ENCODE assay signal across 16 cellular contexts in the genomic region with DNA sequence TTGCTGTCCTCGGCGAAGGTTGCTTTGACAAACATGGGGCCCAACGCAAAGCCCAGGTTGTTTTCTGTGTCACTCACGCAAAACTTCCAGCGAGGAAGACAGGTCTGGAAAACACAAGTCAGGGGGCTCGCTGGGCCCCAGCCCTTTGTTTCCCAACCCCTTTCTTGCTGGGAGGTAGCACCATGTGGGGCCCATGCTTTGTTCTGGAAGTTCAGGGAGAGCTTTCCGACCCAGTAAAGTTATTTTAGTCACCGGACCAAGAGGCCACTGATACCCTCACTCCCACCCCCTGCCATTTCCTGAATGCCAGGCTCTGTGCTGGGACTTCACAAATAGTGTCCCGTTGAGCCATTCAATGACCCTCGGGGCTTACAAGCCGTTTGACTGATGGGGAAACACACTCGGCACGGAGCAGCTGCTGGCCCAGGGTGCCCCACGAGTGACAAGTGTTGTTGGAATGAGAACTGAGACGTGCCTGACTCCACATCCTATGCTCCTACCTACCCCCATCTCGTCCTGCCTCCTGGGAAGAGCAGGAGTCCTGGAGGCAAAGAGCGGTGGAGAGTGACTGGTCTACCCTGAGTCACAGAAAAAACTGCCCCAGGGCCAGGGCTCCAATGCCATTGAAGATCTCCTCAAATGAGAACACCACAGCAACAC. TPM values are rescaled to one million over a fixed set of nuclear protein-coding genes. Genes with fewer than 3 reads are reported as not detected.
DNase-seq lines count a peak whose midpoint lies in the region; ATAC-seq, FAIRE-seq and TF ChIP-seq lines count a peak whose summit lies in the region.
"Had no signal": no experiment of that assay in that cellular context is flagged by ENCODE, and none has a peak within 500 bp of the region (broad histone marks: within the 10 kb centered on the region; RNA-seq: fewer than 3 reads in every experiment).

No MANE protein-coding gene starts in this region.

- intact Hi-C loops in ascending aorta (cut with DNase I) = no loop called here

- POLR2A ChIA-PET in AG04449 (lab: Yijun Ruan, JAX) = interaction anchor here (0.6 kb wide), 1 partner anchor 107 kb away, joined by 4 read pairs; no protein-coding TSS in a partner anchor

- FAIRE-seq in GM12892 (lab: Jason Lieb, UNC) = no peak
- FAIRE-seq: G401.6 had no signal

- H3K27me3 ChIP-seq in ascending aorta = no peaks in the 10 kb centered on the region
- H3K27me3 ChIP-seq in iPS-15b (ENCODE audit: control insufficient read depth, insufficient read depth, low read length) = no peaks in the 10 kb centered on the region
- H3K27me3 ChIP-seq: left lung, neutrophil had no signal

- no peak for ATAC-seq in HG03571 (IDR thresholded peaks at IDR 0.05; ENCODE audit: unreplicated experiment)
- ATAC-seq: left lung had no signal

- H3K4me3 ChIP-seq in AG04449 (ENCODE audit: low read depth, low read length) (no peak overlapping the region), ascending aorta (no peak overlapping the region), iPS-15b (ENCODE audit: low read depth, low read length) (no peak overlapping the region)
- H3K4me3 ChIP-seq: left lung had no signal

- TF ChIP-seq CTCF in AG04449 (IDR thresholded peaks at IDR 0.05; ENCODE audit: insufficient read depth, low read length, missing control alignments) = no peak
- no peak for TF ChIP-seq CTCF in ascending aorta (IDR thresholded peaks at IDR 0.05)

- CTCF ChIA-PET in AG04449 (lab: Yijun Ruan, JAX) = interaction anchor here (0.6 to 2.9 kb wide), 8 partner anchors 11 to 506 kb away, joined by 3 to 23 read pairs (median 8); a partner anchor contains a TSS

- H3K9ac ChIP-seq in iPS-15b (ENCODE audit: low read depth, low read length) = peak overlapping the region; percentile 24

- no peak for TF ChIP-seq POLR2A in GM12892 (IDR thresholded peaks at IDR 0.05; ENCODE audit: low read depth, low read length)
- no peak for TF ChIP-seq POLR2A in erythroblast (IDR thresholded peaks at IDR 0.05; ENCODE audit: low read length)

- peaks cover 82 to 98% of the 10 kb centered on the region in 2 donors for H3K36me3 ChIP-seq in ascending aorta
- H3K36me3 ChIP-seq in iPS-15b (ENCODE audit: control insufficient read depth, insufficient read depth, low read length) = no peaks in the 10 kb centered on the region

- peaks cover 2 to 19% of the 10 kb centered on the region in 2 donors for H3K4me1 ChIP-seq in ascending aorta
- peaks cover 2% of the 10 kb centered on the region for H3K4me1 ChIP-seq in iPS-15b (ENCODE audit: control insufficient read depth, insufficient read depth, low read length)
- H3K4me1 ChIP-seq: left lung had no signal

- H3K9me3 ChIP-seq in ascending aorta (no peaks in the 10 kb centered on the region), iPS-15b (ENCODE audit: control insufficient read depth, insufficient read depth, low read length) (no peaks in the 10 kb centered on the region)
- H3K9me3 ChIP-seq: left lung had no signal

- DNase-seq in AG04449 (ENCODE audit: low read depth, low spot score) (peak; percentile 77), HK-2 (ENCODE audit: unreplicated experiment) (peak; percentile 74), ascending aorta (ENCODE audit: low spot score in 2 of 2) (no peak), NCI-H1417 treated with DMSO at 0.1 percent for 48 hours (lab: John Stamatoyannopoulos, UW) (no peak), GM12892 (ENCODE audit: insufficient read length) (no peak), erythroblast (lab: John Stamatoyannopoulos, UW) (no peak)
- DNase-seq: effector memory CD4-positive, alpha-beta T cell; glutamatergic neuron; left lung; NCI-H446; RPMI8226; stimulated activated CD4-positive, alpha-beta T cell treated with anti-CD3 and anti-CD28 coated beads, Interleukin-15, amount 100 ng/mL, for 24 hours had no signal

- peak overlapping the region; percentile 31 to 46 for H3K27ac ChIP-seq in ascending aorta
- H3K27ac ChIP-seq: left lung, neutrophil had no signal

RNA-seq across cellular contexts. Expression of a gene that starts 52.0 kb away (rescaled TPM):
- 336 TPM for total RNA-seq in ascending aorta
- 16.7 TPM for polyA plus RNA-seq in GM12892 (2012; ENCODE audit: missing spikeins)

Comparison
In these comparisons a context has a peak if more than half of its experiments do, and no peak if none do; other contexts are left out.
1. DNase-seq: peak in AG04449 (single experiment) and HK-2 (single experiment); none in ascending aorta (0 of 2), NCI-H1417 treated with DMSO at 0.1 percent for 48 hours (single experiment), GM12892 (single experiment) and erythroblast (0 of 2).